22 cellular contexts compared by ENCODE assay signal in genomic region chr3:160617636-160618035, GRCh38. TPM values are rescaled to one million over a fixed set of nuclear protein-coding genes. Genes with fewer than 3 reads are reported as not detected.
"Had no signal": no experiment of that assay in that cellular context is flagged by ENCODE, and none has a peak within 500 bp of the region (broad histone marks: within the 10 kb centered on the region; RNA-seq: fewer than 3 reads in every experiment).

No MANE protein-coding gene starts in this region.

- H3K4me1 ChIP-seq: tibial nerve had no signal

- DNase-seq: activated CD4-positive, alpha-beta memory T cell treated with anti-CD3 and anti-CD28 coated beads, Interleukin-2, amount 10 ng/mL, durations not matched to agents 7 days and 5 days; activated CD4-positive, alpha-beta T cell treated with anti-CD3 and anti-CD28 coated beads for 4 hours; activated effector memory CD4-positive, alpha-beta T cell treated with anti-CD3 and anti-CD28 coated beads, Interleukin-2, amount 50 U/mL, for 16 hours; activated T-cell treated with anti-CD3 and anti-CD28 coated beads, Interleukin-2, amount 50 U/mL, for 4 hours; amniotic stem cell; central memory CD4-positive, alpha-beta T cell; cortex of kidney; effector CD4-positive, alpha-beta T cell; head of caudate nucleus; mammary epithelial cell; naive B cell; stimulated activated CD4-positive, alpha-beta T cell treated with anti-CD3 and anti-CD28 coated beads, Interleukin-15, amount 100 ng/mL, for 24 hours; stimulated activated CD4-positive, alpha-beta T cell treated with anti-CD3 and anti-CD28 coated beads, Interleukin-4, amount 100 ng/mL, for 1 hour; stimulated activated naive B cell treated with anti-CD40 and anti-IgM and Interleukin-4, amounts not matched to agents 10 μg/mL and 1 μg/mL and 100 μg/mL, for 72 hours; T-helper 17 cell had no signal

- H3K9me3 Mint-ChIP-seq: activated CD4-positive, alpha-beta memory T cell treated with anti-CD3 and anti-CD28 coated beads, Interleukin-2, amount 10 ng/mL, durations not matched to agents 7 days and 5 days; activated naive CD4-positive, alpha-beta T cell treated with anti-CD3 and anti-CD28 coated beads, Interleukin-2, amount 50 U/mL, for 24 hours; activated T-cell treated with anti-CD3 and anti-CD28 coated beads, Interleukin-2, amount 50 U/mL, for 4 hours; stimulated activated naive B cell treated with anti-CD40 and anti-IgM and Interleukin-4, amounts not matched to agents 10 μg/mL and 1 μg/mL and 100 μg/mL, for 72 hours had no signal

- H3K4me3 ChIP-seq: tibial nerve, vagina had no signal

- H3K4me1 Mint-ChIP-seq: activated CD4-positive, alpha-beta memory T cell treated with anti-CD3 and anti-CD28 coated beads, Interleukin-2, amount 10 ng/mL, durations not matched to agents 7 days and 5 days; activated naive CD4-positive, alpha-beta T cell treated with anti-CD3 and anti-CD28 coated beads, Interleukin-2, amount 50 U/mL, for 24 hours; naive B cell; stimulated activated naive B cell treated with anti-CD40 and anti-IgM and Interleukin-4, amounts not matched to agents 10 μg/mL and 1 μg/mL and 100 μg/mL, for 72 hours; T-helper 17 cell had no signal

- H3K27ac Mint-ChIP-seq: activated CD4-positive, alpha-beta memory T cell treated with anti-CD3 and anti-CD28 coated beads, Interleukin-2, amount 10 ng/mL, durations not matched to agents 7 days and 5 days; activated naive CD4-positive, alpha-beta T cell treated with anti-CD3 and anti-CD28 coated beads, Interleukin-2, amount 50 U/mL, for 24 hours; stimulated activated naive B cell treated with anti-CD40 and anti-IgM and Interleukin-4, amounts not matched to agents 10 μg/mL and 1 μg/mL and 100 μg/mL, for 72 hours; T-helper 17 cell had no signal

- ATAC-seq: activated T-cell treated with anti-CD3 and anti-CD28 coated beads, Interleukin-2, amount 50 U/mL, for 4 hours; stimulated activated naive B cell treated with anti-CD40 and anti-IgM and Interleukin-4, amounts not matched to agents 10 μg/mL and 1 μg/mL and 100 μg/mL, for 72 hours; T-helper 17 cell had no signal

- H3K27me3 ChIP-seq: tibial nerve, vagina had no signal

- H3K4me3 Mint-ChIP-seq: activated CD4-positive, alpha-beta memory T cell treated with anti-CD3 and anti-CD28 coated beads, Interleukin-2, amount 10 ng/mL, durations not matched to agents 7 days and 5 days; activated naive CD4-positive, alpha-beta T cell treated with anti-CD3 and anti-CD28 coated beads, Interleukin-2, amount 50 U/mL, for 24 hours; activated T-cell treated with anti-CD3 and anti-CD28 coated beads, Interleukin-2, amount 50 U/mL, for 4 hours; naive B cell; stimulated activated naive B cell treated with anti-CD40 and anti-IgM and Interleukin-4, amounts not matched to agents 10 μg/mL and 1 μg/mL and 100 μg/mL, for 72 hours; T-helper 17 cell had no signal

- H3K27ac ChIP-seq: tibial nerve, vagina had no signal

- H3K36me3 ChIP-seq: tibial nerve, vagina had no signal

- FAIRE-seq: frontal cortex had no signal

- H3K36me3 Mint-ChIP-seq: activated naive CD4-positive, alpha-beta T cell treated with anti-CD3 and anti-CD28 coated beads, Interleukin-2, amount 50 U/mL, for 24 hours; naive B cell; stimulated activated naive B cell treated with anti-CD40 and anti-IgM and Interleukin-4, amounts not matched to agents 10 μg/mL and 1 μg/mL and 100 μg/mL, for 72 hours had no signal

- H3K9me3 ChIP-seq: tibial nerve, vagina had no signal

RNA-seq across cellular contexts. Expression of gene ARL14, which starts 59.3 kb away (rescaled TPM):
- total RNA-seq: activated CD4-positive, alpha-beta memory T cell treated with anti-CD3 and anti-CD28 coated beads, Interleukin-2, amount 10 ng/mL, durations not matched to agents 7 days and 5 days; activated T-cell treated with anti-CD3 and anti-CD28 coated beads, Interleukin-2, amount 50 U/mL, for 4 hours; fibroblast of lung; frontal cortex; mononuclear cell; skeletal muscle tissue; T-helper 17 cell; tibial nerve; vagina had no signal
- polyA plus RNA-seq: fibroblast of lung had no signal
